8 cellular contexts compared by ENCODE assay signal in genomic region chr2:61905372-61906186, GRCh38. TPM values are rescaled to one million over a fixed set of nuclear protein-coding genes. Genes with fewer than 3 reads are reported as not detected.
A peak's percentile ranks its signal among the peaks of the same experiment; 100 is the strongest.
DNase-seq lines count a peak whose midpoint lies in the region; ATAC-seq and TF ChIP-seq lines count a peak whose summit lies in the region.

Gene COMMD1, plus strand, starts transcription at chr2:61905674. Its CDS starts 5 bp downstream, at chr2:61905679.

- intact Hi-C loops in heart right ventricle (cut with DNase I) (no loop called here), upper lobe of right lung (cut with DNase I) (no loop called here)

- 1% methylated on average over 33 of the region's 33 CpGs for WGBS in adipose tissue, 3 donors
- WGBS in heart right ventricle, 2 donors: 1% methylated on average over 33 of the region's 33 CpGs

- DNase-seq in HFF-Myc (ENCODE audit: extremely low read depth, low read depth) (no peak), NAMALWA (ENCODE audit: low spot score) (peak; percentile 87), T-helper 1 cell (peak; percentile 59 to 84 (median 69)), heart right ventricle (peak; percentile 84), progenitor cell of endocrine pancreas (ENCODE audit: low spot score, unreplicated experiment) (peak; percentile 52), upper lobe of right lung (peak; percentile 92)

- peaks cover 0 to 14% (median 0%) of the 10 kb centered on the region in 9 donors for H3K36me3 ChIP-seq in heart right ventricle
- no peaks in the 10 kb centered on the region for H3K36me3 ChIP-seq in upper lobe of right lung

- peaks cover 3% of the 10 kb centered on the region for H3K4me1 Mint-ChIP-seq in progenitor cell of endocrine pancreas (ENCODE audit: low read depth)

- H3K4me1 ChIP-seq in heart right ventricle (peaks cover 0 to 25% (median 16%) of the 10 kb centered on the region in 9 donors), upper lobe of right lung (peaks cover 20% of the 10 kb centered on the region)

- TF ChIP-seq CTCF in HFF-Myc (IDR thresholded peaks at IDR 0.05; ENCODE audit: low read depth, low read length, missing control alignments) (no peak), heart right ventricle (IDR thresholded peaks at IDR 0.05) (no peak), progenitor cell of endocrine pancreas (IDR thresholded peaks at IDR 0.05; ENCODE audit: unreplicated experiment) (no peak), upper lobe of right lung (IDR thresholded peaks at IDR 0.05) (no peak)

- H3K27me3 ChIP-seq in heart right ventricle: no peaks in the 10 kb centered on the region
- H3K27me3 ChIP-seq in upper lobe of right lung: no peaks in the 10 kb centered on the region

- peak; percentile 91 for TF ChIP-seq POLR2A in GM10847 (IDR thresholded peaks at IDR 0.05; ENCODE audit: extremely low read depth, insufficient read length)

- H3K9me3 Mint-ChIP-seq in progenitor cell of endocrine pancreas (ENCODE audit: low read depth): no peaks in the 10 kb centered on the region

- H3K27ac ChIP-seq in adipose tissue (ENCODE audit: low read depth, low read length) (no peak within 1 kb of the TSS), heart right ventricle (peak within 1 kb of the TSS in 9 of 10 donors; percentile 35 to 87 (median 77)), upper lobe of right lung (peak within 1 kb of the TSS; percentile 76)

- ATAC-seq in heart right ventricle (peak; percentile 96 to 99 (median 98)), upper lobe of right lung (peak; percentile 100)

- H3K36me3 Mint-ChIP-seq in progenitor cell of endocrine pancreas (ENCODE audit: insufficient read depth): no peaks in the 10 kb centered on the region

- H3K4me3 Mint-ChIP-seq in progenitor cell of endocrine pancreas (ENCODE audit: low read depth): peak within 1 kb of the TSS; percentile 95

- H3K27me3 Mint-ChIP-seq in progenitor cell of endocrine pancreas: no peaks in the 10 kb centered on the region

- peak within 1 kb of the TSS; percentile 87 for H3K27ac Mint-ChIP-seq in progenitor cell of endocrine pancreas

- H3K9me3 ChIP-seq in heart right ventricle (no peaks in the 10 kb centered on the region), upper lobe of right lung (no peaks in the 10 kb centered on the region)

- H3K4me3 ChIP-seq in HFF-Myc (replicated peaks; ENCODE audit: low read depth, low read length) (peak within 1 kb of the TSS; percentile 90), heart right ventricle (peak within 1 kb of the TSS; percentile 32 to 87 (median 76)), upper lobe of right lung (peak within 1 kb of the TSS; percentile 88)

RNA-seq across cellular contexts. Expression of gene COMMD1, which starts in this region (rescaled TPM):
- polyA plus RNA-seq in adipose tissue (10 to 100 TPM; 22.2 to 59.6 (median 46.5) TPM), heart right ventricle (10 to 100 TPM; 72.4 to 82.1 TPM)
- total RNA-seq in heart right ventricle (10 to 100 TPM; 51.1 to 90.2 (median 58.9) TPM), progenitor cell of endocrine pancreas (33.0 and 34.9 TPM in 2 replicates), upper lobe of right lung (30.3 TPM)
